Comparison of ENCODE assay signal across 8 cellular contexts in genomic region chr2:47056875-47057731, GRCh38.
DNase-seq lines count a peak whose midpoint lies in the region; ATAC-seq, FAIRE-seq and TF ChIP-seq lines count a peak whose summit lies in the region.

No MANE protein-coding gene starts in this region.

- BruUV-seq in HepG2 (replicated peaks; lab: Mats Ljungman, UMichigan) = no TSS peak

- H3K9ac ChIP-seq in HepG2 (ENCODE audit: insufficient read depth, low read depth, low read length) = peak overlapping the region; percentile 9; the same call in 1 of the 2 replicates

- POLR2A ChIA-PET in activated CD8-positive, alpha-beta T cell treated with anti-CD3 and anti-CD28 coated beads for 36 hours (lab: Charles Lee) = interaction anchor here (0.8 kb wide), 1 partner anchor 13 kb away, joined by 3 read pairs; no protein-coding TSS in a partner anchor
- POLR2A ChIA-PET in HepG2 (lab: Yijun Ruan, JAX) = interaction anchor here (0.8 to 1.9 kb wide), 3 partner anchors 13 to 20 kb away, joined by 4 to 9 read pairs (median 7); no protein-coding TSS in a partner anchor

- no peak overlapping the region for H3K4me3 ChIP-seq in HepG2 (replicated peaks in 1 of 3; ENCODE audit: insufficient read depth in 1 of 3, low read depth in 2 of 3, low read length in 3 of 3)
- H3K4me3 ChIP-seq in thyroid gland (replicated peaks in 1 of 3) = no peak overlapping the region

- TF ChIP-seq EP300 in HepG2 (IDR thresholded peaks at IDR 0.05; ENCODE audit: low read depth in 2 of 2, low read length in 2 of 2) = no peak
- no peak for TF ChIP-seq EP300 in HepG2 (CRISPR knock-in tag; IDR thresholded peaks at IDR 0.05; ENCODE audit: borderline replicate concordance)

- ATAC-seq in activated CD8-positive, alpha-beta T cell treated with anti-CD3 and anti-CD28 coated beads for 36 hours = peak; percentile 55
- ATAC-seq in HepG2 (peak; percentile 17), HG03439 (IDR thresholded peaks at IDR 0.05; ENCODE audit: unreplicated experiment) (no peak)

- H2AFZ ChIP-seq in HepG2 (ENCODE audit: low read length) = no peak overlapping the region

- no peak overlapping the region for H3K4me3 Mint-ChIP-seq in activated naive CD4-positive, alpha-beta T cell treated with anti-CD3 and anti-CD28 coated beads for 36 hours
- H3K4me3 Mint-ChIP-seq in activated CD8-positive, alpha-beta T cell treated with anti-CD3 and anti-CD28 coated beads for 36 hours = no peak overlapping the region

- intact Hi-C loops in activated naive CD4-positive, alpha-beta T cell treated with anti-CD3 and anti-CD28 coated beads for 36 hours (cut with micrococcal nuclease) = no loop called here
- intact Hi-C loops in activated CD8-positive, alpha-beta T cell treated with anti-CD3 and anti-CD28 coated beads for 36 hours (cut with micrococcal nuclease) = no loop called here
- intact Hi-C loops in HepG2 (cut with micrococcal nuclease; ENCODE audit: unreplicated experiment) (no loop called here), thyroid gland (cut with DNase I) (no loop called here)

- no peak for FAIRE-seq in HepG2 (lab: Jason Lieb, UNC)

- DNase-seq in activated naive CD4-positive, alpha-beta T cell treated with anti-CD3 and anti-CD28 coated beads for 36 hours = no peak
- DNase-seq in activated naive CD4-positive, alpha-beta T cell treated with Interleukin-2 at 50 U/mL for 16 hours = no peak
- peak; percentile 16 for DNase-seq in activated CD8-positive, alpha-beta T cell treated with anti-CD3 and anti-CD28 coated beads for 36 hours
- DNase-seq in HepG2 (ENCODE audit: low spot score) (no peak), thyroid gland (peak in 1 of 2 donors; percentile 37), SHP77 (lab: John Stamatoyannopoulos, UW) (no peak), HuH-7 (ENCODE audit: low spot score) (no peak)

- H3K4me1 ChIP-seq in HepG2 (ENCODE audit: insufficient read depth, low read length) = peaks cover 27% of the 10 kb centered on the region
- H3K4me1 ChIP-seq in thyroid gland = peaks cover 28 to 39% of the 10 kb centered on the region in 2 donors

- H3K36me3 ChIP-seq in HepG2 (replicated peaks in 1 of 2; ENCODE audit: control insufficient read depth in 1 of 2, insufficient read depth in 2 of 2, low read length in 2 of 2) = peaks cover 7 to 22% of the 10 kb centered on the region in 2 experiments
- H3K36me3 ChIP-seq in thyroid gland = peaks cover 4 to 14% of the 10 kb centered on the region in 2 donors

- H3K27ac ChIP-seq in HepG2 (ENCODE audit: extremely low read length, insufficient read depth, low read length) = peak overlapping the region; percentile 57
- peak overlapping the region; percentile 61 to 79 (median 68) for H3K27ac ChIP-seq in thyroid gland

- H3K4me2 ChIP-seq in HepG2 (ENCODE audit: low read depth, low read length) = no peak overlapping the region

- CTCF ChIA-PET in activated naive CD4-positive, alpha-beta T cell treated with anti-CD3 and anti-CD28 coated beads for 36 hours (lab: Charles Lee) = no interaction called here
- CTCF ChIA-PET in activated CD8-positive, alpha-beta T cell treated with anti-CD3 and anti-CD28 coated beads for 36 hours (lab: Charles Lee) = no interaction called here
- CTCF ChIA-PET in HepG2 (lab: Yijun Ruan, JAX; ENCODE audit: low intra/inter-chr PET ratio, low total read pairs) = no interaction called here

- H3K27me3 Mint-ChIP-seq in activated naive CD4-positive, alpha-beta T cell treated with anti-CD3 and anti-CD28 coated beads for 36 hours (ENCODE audit: low read depth) = no peaks in the 10 kb centered on the region
- H3K27me3 Mint-ChIP-seq in activated CD8-positive, alpha-beta T cell treated with anti-CD3 and anti-CD28 coated beads for 36 hours = no peaks in the 10 kb centered on the region

- WGBS in HepG2 (ENCODE audit: low lambda C conversion rate) = 91% methylated on average over 13 of the region's 16 CpGs
- WGBS in thyroid gland, 2 donors = 54 to 72% methylated on average over 15 to 16 of the region's 16 CpGs

- H3K9me3 ChIP-seq in HepG2 (ENCODE audit: low read length) (no peaks in the 10 kb centered on the region), thyroid gland (no peaks in the 10 kb centered on the region)

- peaks cover 27% of the 10 kb centered on the region for H3K4me1 Mint-ChIP-seq in activated naive CD4-positive, alpha-beta T cell treated with anti-CD3 and anti-CD28 coated beads for 36 hours (ENCODE audit: low read depth)
- peaks cover 22% of the 10 kb centered on the region for H3K4me1 Mint-ChIP-seq in activated CD8-positive, alpha-beta T cell treated with anti-CD3 and anti-CD28 coated beads for 36 hours (ENCODE audit: low read depth)

- H3K27ac Mint-ChIP-seq in activated naive CD4-positive, alpha-beta T cell treated with anti-CD3 and anti-CD28 coated beads for 36 hours = peak overlapping the region; percentile 18
- peak overlapping the region; percentile 44 for H3K27ac Mint-ChIP-seq in activated CD8-positive, alpha-beta T cell treated with anti-CD3 and anti-CD28 coated beads for 36 hours

- no peaks in the 10 kb centered on the region for H4K20me1 ChIP-seq in HepG2 (ENCODE audit: insufficient read depth, low read length)

- no peak for TF ChIP-seq CTCF in activated CD8-positive, alpha-beta T cell treated with anti-CD3 and anti-CD28 coated beads for 36 hours (IDR thresholded peaks at IDR 0.05)
- TF ChIP-seq CTCF in HepG2 (CRISPR knock-in tag; IDR thresholded peaks at IDR 0.05) (no peak), thyroid gland (IDR thresholded peaks at IDR 0.05) (no peak)

- H3K27me3 ChIP-seq in HepG2 (ENCODE audit: control insufficient read depth in 1 of 2, insufficient read depth in 2 of 2, low read length in 2 of 2) = no peaks in the 10 kb centered on the region
- no peaks in the 10 kb centered on the region for H3K27me3 ChIP-seq in thyroid gland

- no peak for TF ChIP-seq RAD21 in HepG2 (CRISPR knock-in tag; IDR thresholded peaks at IDR 0.05)

- no peak for TF ChIP-seq POLR2A in HepG2 (IDR thresholded peaks at IDR 0.05; ENCODE audit: insufficient read depth in 1 of 2, low read depth in 2 of 2, low read length in 2 of 2)
- no peak for TF ChIP-seq POLR2A in thyroid gland (IDR thresholded peaks at IDR 0.05)

- in situ Hi-C loops in HepG2 (cut with HindIII; ENCODE audit: extremely low pct_ligation_motif_present, low pct_unique_long_range_greater_than_20kb) = no loop called here

- peaks cover 15% of the 10 kb centered on the region for H3K36me3 Mint-ChIP-seq in activated naive CD4-positive, alpha-beta T cell treated with anti-CD3 and anti-CD28 coated beads for 36 hours (ENCODE audit: low read depth)
- H3K36me3 Mint-ChIP-seq in activated CD8-positive, alpha-beta T cell treated with anti-CD3 and anti-CD28 coated beads for 36 hours (ENCODE audit: low read depth) = peaks cover 12% of the 10 kb centered on the region

- H3K79me2 ChIP-seq in HepG2 (ENCODE audit: insufficient read depth, low read length) = no peaks in the 10 kb centered on the region

- no peaks in the 10 kb centered on the region for H3K9me3 Mint-ChIP-seq in activated naive CD4-positive, alpha-beta T cell treated with anti-CD3 and anti-CD28 coated beads for 36 hours
- H3K9me3 Mint-ChIP-seq in activated CD8-positive, alpha-beta T cell treated with anti-CD3 and anti-CD28 coated beads for 36 hours = no peaks in the 10 kb centered on the region

TF ChIP-seq in HepG2, 621 proteins besides CTCF, POLR2A, EP300 and RAD21:
- peak; percentile 27 for TF ChIP-seq AGO2 (optimal IDR thresholded peaks at IDR 0.05; ENCODE audit: low read depth, low read length)
- no peak for TF ChIP-seq GFI1 (CRISPR knock-in tag; IDR thresholded peaks at IDR 0.05; ENCODE audit: borderline replicate concordance)
- TF ChIP-seq XBP1 (CRISPR knock-in tag; IDR thresholded peaks at IDR 0.05) = no peak
- TF ChIP-seq HNRNPL (IDR thresholded peaks at IDR 0.05; ENCODE audit: low read depth, low read length) = 0 out of 2 replicates have a peak, but pooled peaks have one; percentile 17
- TF ChIP-seq ZFY (CRISPR knock-in tag; IDR thresholded peaks at IDR 0.05) = no peak
- TF ChIP-seq ZNF501 (CRISPR knock-in tag; IDR thresholded peaks at IDR 0.05) = 0 out of 2 replicates have a peak, but pooled peaks have one; percentile 1
- TF ChIP-seq KAT7 (CRISPR knock-in tag; IDR thresholded peaks at IDR 0.05; ENCODE audit: borderline replicate concordance) = no peak
- TF ChIP-seq ZNF687 (CRISPR knock-in tag; IDR thresholded peaks at IDR 0.05) = peak; percentile 47
- 0 out of 2 replicates have a peak, but pooled peaks have one; percentile 22 for TF ChIP-seq ZNF547 (CRISPR knock-in tag; IDR thresholded peaks at IDR 0.05)
